7 cellular contexts compared by ENCODE assay signal in the genomic region with DNA sequence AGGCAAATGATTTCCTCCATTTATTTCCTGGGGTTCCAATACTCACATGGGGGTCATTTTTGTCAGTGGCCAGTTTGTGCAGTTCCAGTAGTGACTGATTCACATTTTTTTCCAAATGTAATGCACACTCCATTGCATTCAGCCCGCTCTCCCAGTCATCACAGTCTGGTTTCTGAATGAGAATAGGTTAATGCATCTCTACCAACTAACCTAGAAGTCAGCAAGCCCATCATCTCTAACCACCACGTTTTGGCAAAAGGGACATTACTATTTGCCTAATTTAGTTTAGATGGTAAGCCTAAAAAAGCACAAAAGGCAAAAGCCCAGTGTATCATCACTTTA. TPM values are rescaled to one million over a fixed set of nuclear protein-coding genes. Genes with fewer than 3 reads are reported as not detected.
DNase-seq lines count a peak whose midpoint lies in the region; ATAC-seq, FAIRE-seq and TF ChIP-seq lines count a peak whose summit lies in the region.

No MANE protein-coding gene starts in this region.

- H2AFZ ChIP-seq in keratinocyte (ENCODE audit: control insufficient read depth, low read length), result no peak overlapping the region

- H3K79me2 ChIP-seq in keratinocyte (ENCODE audit: control insufficient read depth, insufficient read depth, low read length), result peaks cover 20% of the 10 kb centered on the region

- H3K27me3 ChIP-seq in keratinocyte (ENCODE audit: control insufficient read depth, extremely low read depth, insufficient read depth, low read length), result no peaks in the 10 kb centered on the region

- peaks cover 23% of the 10 kb centered on the region for H3K27me3 Mint-ChIP-seq in HFFc6 (ENCODE audit: insufficient read depth)
- no peaks in the 10 kb centered on the region for H3K27me3 Mint-ChIP-seq in activated naive CD8-positive, alpha-beta T cell treated with anti-CD3 and anti-CD28 coated beads, Interleukin-2, amount 10 ng/mL, durations not matched to agents 7 days and 5 days
- no peaks in the 10 kb centered on the region for H3K27me3 Mint-ChIP-seq in stimulated activated naive CD8-positive, alpha-beta T cell treated with anti-CD3 and anti-CD28 coated beads, Interleukin-15, amount 100 ng/mL, for 72 hours

- H3K36me3 ChIP-seq in keratinocyte (ENCODE audit: control insufficient read depth in 2 of 2, extremely low read depth in 1 of 2, insufficient read depth in 2 of 2, low read length in 2 of 2), result peaks cover 12 to 26% of the 10 kb centered on the region in 2 experiments

- H3K4me1 Mint-ChIP-seq in HFFc6 (ENCODE audit: low read depth), result peaks cover 65% of the 10 kb centered on the region
- peaks cover 35% of the 10 kb centered on the region for H3K4me1 Mint-ChIP-seq in activated naive CD8-positive, alpha-beta T cell treated with anti-CD3 and anti-CD28 coated beads, Interleukin-2, amount 10 ng/mL, durations not matched to agents 7 days and 5 days
- H3K4me1 Mint-ChIP-seq in stimulated activated naive CD8-positive, alpha-beta T cell treated with anti-CD3 and anti-CD28 coated beads, Interleukin-15, amount 100 ng/mL, for 72 hours, result peaks cover 51% of the 10 kb centered on the region

- TF ChIP-seq CTCF in HFFc6 (IDR thresholded peaks at IDR 0.05) (no peak), keratinocyte (optimal IDR thresholded peaks at IDR 0.05 in 1 of 3, IDR thresholded peaks at IDR 0.05 in 1 of 3, conservative IDR thresholded peaks at IDR 0.05 in 1 of 3; ENCODE audit: extremely low read depth in 1 of 3, insufficient read depth in 2 of 3, low read length in 3 of 3) (no peak)

- H3K4me1 ChIP-seq in keratinocyte (ENCODE audit: control insufficient read depth, extremely low read depth, insufficient read depth, low read length), result peaks cover 32% of the 10 kb centered on the region

- H3K27ac Mint-ChIP-seq in HFFc6, result peak overlapping the region; percentile 97
- no peak overlapping the region for H3K27ac Mint-ChIP-seq in activated naive CD8-positive, alpha-beta T cell treated with anti-CD3 and anti-CD28 coated beads, Interleukin-2, amount 10 ng/mL, durations not matched to agents 7 days and 5 days
- H3K27ac Mint-ChIP-seq in stimulated activated naive CD8-positive, alpha-beta T cell treated with anti-CD3 and anti-CD28 coated beads, Interleukin-15, amount 100 ng/mL, for 72 hours, result peak overlapping the region; percentile 53 to 95

- H3K4me3 ChIP-seq in keratinocyte (ENCODE audit: control insufficient read depth in 2 of 3, extremely low read depth in 1 of 3, insufficient read depth in 2 of 3, low read depth in 1 of 3, low read length in 3 of 3), result peak overlapping the region; percentile 82 to 96 (median 93)

- H4K20me1 ChIP-seq in keratinocyte (ENCODE audit: control insufficient read depth, extremely low read depth, insufficient read depth, low read length), result peaks cover 25% of the 10 kb centered on the region

- peak overlapping the region; percentile 97 for H3K4me3 Mint-ChIP-seq in HFFc6
- peak overlapping the region; percentile 93 for H3K4me3 Mint-ChIP-seq in activated naive CD8-positive, alpha-beta T cell treated with anti-CD3 and anti-CD28 coated beads, Interleukin-2, amount 10 ng/mL, durations not matched to agents 7 days and 5 days
- peak overlapping the region; percentile 83 to 89 for H3K4me3 Mint-ChIP-seq in stimulated activated naive CD8-positive, alpha-beta T cell treated with anti-CD3 and anti-CD28 coated beads, Interleukin-15, amount 100 ng/mL, for 72 hours

- H3K4me2 ChIP-seq in keratinocyte (ENCODE audit: control insufficient read depth, extremely low read depth, insufficient read depth, low read depth, low read length), result peak overlapping the region; percentile 85

- H3K9me1 ChIP-seq in keratinocyte (ENCODE audit: control insufficient read depth, extremely low read depth, insufficient read depth, low read length), result no peaks in the 10 kb centered on the region

- H3K36me3 Mint-ChIP-seq in HFFc6 (ENCODE audit: low read depth), result peaks cover 42% of the 10 kb centered on the region
- peaks cover 34% of the 10 kb centered on the region for H3K36me3 Mint-ChIP-seq in activated naive CD8-positive, alpha-beta T cell treated with anti-CD3 and anti-CD28 coated beads, Interleukin-2, amount 10 ng/mL, durations not matched to agents 7 days and 5 days

- peak overlapping the region; percentile 89 for H3K9ac ChIP-seq in keratinocyte (ENCODE audit: control insufficient read depth, extremely low read depth, insufficient read depth, low read length)

- H3K27ac ChIP-seq in keratinocyte (ENCODE audit: control insufficient read depth, insufficient read depth, low read length), result peak overlapping the region; percentile 24

- H3K9me3 ChIP-seq in keratinocyte (ENCODE audit: control insufficient read depth, low read depth, low read length), result no peaks in the 10 kb centered on the region

- no peak for ATAC-seq in activated naive CD8-positive, alpha-beta T cell treated with anti-CD3 and anti-CD28 coated beads, Interleukin-2, amount 10 ng/mL, durations not matched to agents 7 days and 5 days (ENCODE audit: low read depth)
- ATAC-seq in stimulated activated naive CD8-positive, alpha-beta T cell treated with anti-CD3 and anti-CD28 coated beads, Interleukin-15, amount 100 ng/mL, for 72 hours, result no peak
- no peak for ATAC-seq in HG03565 (IDR thresholded peaks at IDR 0.05; ENCODE audit: unreplicated experiment)

- POLR2A ChIA-PET in activated naive CD8-positive, alpha-beta T cell treated with anti-CD3 and anti-CD28 coated beads, Interleukin-2, amount 10 ng/mL, durations not matched to agents 7 days and 5 days (lab: Charles Lee), result interaction anchor here (1.1 kb wide), 1 partner anchor 61 kb away, joined by 3 read pairs; no protein-coding TSS in a partner anchor

- no peak for FAIRE-seq in keratinocyte (lab: Jason Lieb, UNC)

- no peaks in the 10 kb centered on the region for H3K9me3 Mint-ChIP-seq in HFFc6
- no peaks in the 10 kb centered on the region for H3K9me3 Mint-ChIP-seq in activated naive CD8-positive, alpha-beta T cell treated with anti-CD3 and anti-CD28 coated beads, Interleukin-2, amount 10 ng/mL, durations not matched to agents 7 days and 5 days
- H3K9me3 Mint-ChIP-seq in stimulated activated naive CD8-positive, alpha-beta T cell treated with anti-CD3 and anti-CD28 coated beads, Interleukin-15, amount 100 ng/mL, for 72 hours, result no peaks in the 10 kb centered on the region

- DNase-seq in HFFc6, result no peak
- no peak for DNase-seq in activated naive CD8-positive, alpha-beta T cell treated with anti-CD3 and anti-CD28 coated beads, Interleukin-2, amount 10 ng/mL, durations not matched to agents 7 days and 5 days
- DNase-seq in keratinocyte (ENCODE audit: low read depth, low spot score), result no peak
- DNase-seq in stimulated activated naive CD8-positive, alpha-beta T cell treated with anti-CD3 and anti-CD28 coated beads, Interleukin-15, amount 100 ng/mL, for 72 hours, result peak in 1 of 2 donors; percentile 4
- DNase-seq in activated CD4-positive, CD25-positive, alpha-beta regulatory T cell (lab: John Stamatoyannopoulos, UW), result no peak
- no peak for DNase-seq in T1000 (lab: John Stamatoyannopoulos, UW)

- dilution Hi-C loops in keratinocyte (cut with MboI; ENCODE audit: extremely low pct_ligation_motif_present, low sequenced_read_pairs), result no loop called here

RNA-seq across cellular contexts. Expression of a gene that starts 2.5 kb away (rescaled TPM):
- 1,000 to 10,000 TPM; 2,192 to 2,832 (median 2,637) TPM for total RNA-seq in HFFc6 (2021; fragmentation: NEBNext Ultra II Directional; extraction: Animal tissue kit (Norgen Biotek cat#: 25700))
- total RNA-seq in activated naive CD8-positive, alpha-beta T cell treated with anti-CD3 and anti-CD28 coated beads, Interleukin-2, amount 10 ng/mL, durations not matched to agents 7 days and 5 days, result 100 to 1,000 TPM; 793 to 808 TPM
- 1,058 to 1,956 TPM (median 1,726 TPM) in 3 replicates for polyA plus RNA-seq in keratinocyte
- 5,183 TPM for polyA plus RNA-seq in keratinocyte (2011; ENCODE audit: low read depth)
- polyA plus RNA-seq in keratinocyte (2011; cell fraction: cytosol; rRNA removed), result 5,489 and 7,583 TPM in 2 replicates
- polyA plus RNA-seq in keratinocyte (2011; cell fraction: nucleus; rRNA removed), result 797 and 1,049 TPM in 2 replicates
- polyA plus RNA-seq in keratinocyte (2012; ENCODE audit: low replicate concordance), result 2,908 and 8,623 TPM in 2 replicates
- polyA minus RNA-seq in keratinocyte, result 1,021 to 1,963 TPM (median 1,204 TPM) in 3 replicates
- polyA minus RNA-seq in keratinocyte (2011; cell fraction: cytosol; rRNA and poly(A)+ RNA removed), result 2,586 TPM
- polyA minus RNA-seq in keratinocyte (2011; cell fraction: nucleus; rRNA and poly(A)+ RNA removed), result 293 and 451 TPM in 2 replicates

RNA-seq across cellular contexts. Expression of a gene that starts 14.8 kb away (rescaled TPM):
- 1 to 10 TPM in 5 of 6 experiments, under 1 TPM in 1; 0.92 to 2.0 (median 1.9) TPM for total RNA-seq in HFFc6 (2021; fragmentation: NEBNext Ultra II Directional; extraction: Animal tissue kit (Norgen Biotek cat#: 25700))
- total RNA-seq in activated naive CD8-positive, alpha-beta T cell treated with anti-CD3 and anti-CD28 coated beads, Interleukin-2, amount 10 ng/mL, durations not matched to agents 7 days and 5 days, result under 1 TPM; 0.20 to 0.30 TPM
- 0.02 to 0.28 TPM (median 0.13 TPM) in 3 replicates for polyA plus RNA-seq in keratinocyte
- not detected for polyA plus RNA-seq in keratinocyte (2011; ENCODE audit: low read depth)
- 0.06 and 0.07 TPM in 2 replicates for polyA plus RNA-seq in keratinocyte (2011; cell fraction: cytosol; rRNA removed)
- 0.19 and 0.23 TPM in 2 replicates for polyA plus RNA-seq in keratinocyte (2011; cell fraction: nucleus; rRNA removed)
- 0.87 and 2.4 TPM in 2 replicates for polyA plus RNA-seq in keratinocyte (2012; ENCODE audit: low replicate concordance)
- 0.10 TPM in 1 of 3 replicates, not detected in the others for polyA minus RNA-seq in keratinocyte
- not detected for polyA minus RNA-seq in keratinocyte (2011; cell fraction: cytosol; rRNA and poly(A)+ RNA removed)
- polyA minus RNA-seq in keratinocyte (2011; cell fraction: nucleus; rRNA and poly(A)+ RNA removed), result 0.23 TPM in 1 of 2 replicates, not detected in the other

RNA-seq across cellular contexts. Expression of a gene that starts 47.5 kb away (rescaled TPM):
- total RNA-seq in HFFc6 (2021; fragmentation: NEBNext Ultra II Directional; extraction: Animal tissue kit (Norgen Biotek cat#: 25700)), result 1 to 10 TPM; 5.3 to 8.8 (median 7.9) TPM
- total RNA-seq in activated naive CD8-positive, alpha-beta T cell treated with anti-CD3 and anti-CD28 coated beads, Interleukin-2, amount 10 ng/mL, durations not matched to agents 7 days and 5 days, result 1 to 10 TPM in 1 of 2 experiments, under 1 TPM in 1; 0.28 to 1.6 TPM
- 0.31 to 0.66 TPM (median 0.32 TPM) in 3 replicates for polyA plus RNA-seq in keratinocyte
- 0.81 TPM for polyA plus RNA-seq in keratinocyte (2011; ENCODE audit: low read depth)
- polyA plus RNA-seq in keratinocyte (2011; cell fraction: cytosol; rRNA removed), result 0.35 and 1.0 TPM in 2 replicates
- 0.50 and 0.92 TPM in 2 replicates for polyA plus RNA-seq in keratinocyte (2011; cell fraction: nucleus; rRNA removed)
- 0.52 and 0.79 TPM in 2 replicates for polyA plus RNA-seq in keratinocyte (2012; ENCODE audit: low replicate concordance)
- polyA minus RNA-seq in keratinocyte, result 0.10 to 0.30 TPM (median 0.13 TPM) in 3 replicates
- 1.2 TPM for polyA minus RNA-seq in keratinocyte (2011; cell fraction: cytosol; rRNA and poly(A)+ RNA removed)
- 0.21 and 0.70 TPM in 2 replicates for polyA minus RNA-seq in keratinocyte (2011; cell fraction: nucleus; rRNA and poly(A)+ RNA removed)
